In the genomic region with DNA sequence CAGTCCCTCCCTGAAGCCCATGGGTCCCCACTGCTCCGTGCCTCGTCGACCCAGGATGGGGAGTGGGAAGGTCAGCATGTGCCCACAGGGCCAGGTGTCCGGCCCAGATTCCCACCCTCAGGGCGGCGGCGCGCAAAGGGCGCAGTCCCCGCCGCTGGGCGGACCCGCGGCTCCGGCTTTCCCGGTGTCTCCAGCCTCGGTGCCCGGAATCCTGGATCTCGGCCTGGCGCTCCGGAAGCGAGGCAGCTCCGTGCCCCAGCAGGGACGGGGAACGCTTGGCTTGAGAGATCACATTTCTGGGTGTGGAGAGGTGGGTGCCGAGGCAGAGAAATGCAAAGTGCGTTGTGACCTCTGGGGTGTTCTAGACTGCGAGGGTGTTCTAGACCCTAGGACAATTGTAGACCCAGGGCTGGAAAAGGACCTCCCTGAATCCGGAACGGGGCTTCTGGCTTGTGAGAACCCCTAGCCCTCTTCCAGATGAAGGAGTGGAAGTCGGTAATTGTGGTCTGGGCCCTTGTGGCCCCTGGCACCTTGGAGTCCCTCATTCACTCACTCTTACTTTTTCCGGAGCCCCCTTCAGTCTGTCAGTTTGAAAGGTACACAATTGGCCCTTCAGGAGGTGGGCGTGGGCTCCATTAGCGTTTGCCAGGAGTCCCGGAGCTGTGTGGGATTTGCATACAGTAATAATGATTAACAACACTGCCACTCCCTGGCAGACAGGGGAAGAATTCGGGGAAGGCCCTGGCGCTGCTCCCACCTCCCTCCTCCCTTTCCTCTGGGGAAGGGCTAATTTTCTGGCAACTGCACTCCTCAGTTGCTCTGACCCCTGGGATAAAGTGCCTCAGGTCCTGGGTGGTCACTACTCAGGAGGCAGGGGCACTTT, we compare ENCODE assay signal across 8 cellular contexts. TPM values are rescaled to one million over a fixed set of nuclear protein-coding genes. Genes with fewer than 3 reads are reported as not detected.
DNase-seq lines count a peak whose midpoint lies in the region; ATAC-seq and TF ChIP-seq lines count a peak whose summit lies in the region.

No MANE protein-coding gene starts in this region.

- H2AFZ ChIP-seq in ACC112 (ENCODE audit: low read length, unreplicated experiment) (no peak overlapping the region), GM23248 (no peak overlapping the region)

- no peaks in the 10 kb centered on the region for H3K36me3 Mint-ChIP-seq in MCF 10A (ENCODE audit: insufficient read depth, unreplicated experiment)

- peak; percentile 75 for ATAC-seq in sciatic nerve
- ATAC-seq in GM18519 (IDR thresholded peaks at IDR 0.05; ENCODE audit: low FRiP score, unreplicated experiment): no peak

- WGBS in GM23248 (ENCODE audit: low coverage in 1 of 2, low lambda C conversion rate in 2 of 2, missing lambda C conversion rate in 2 of 2), 2 experiments: 1 to 3% methylated on average over 36 to 37 of the region's 37 CpGs

- H3K9me3 Mint-ChIP-seq in MCF 10A (ENCODE audit: unreplicated experiment): no peaks in the 10 kb centered on the region

- CTCF ChIA-PET in MCF 10A (lab: Yijun Ruan, JAX): interaction anchor here (0.6 to 3.2 kb wide), 18 partner anchors 10 to 1372 kb away, joined by 3 to 32 read pairs (median 3); no protein-coding TSS in a partner anchor

- no peaks in the 10 kb centered on the region for H3F3A ChIP-seq in GM23248 (ENCODE audit: insufficient read depth)

- H3K9ac ChIP-seq in GM23248 (no peak overlapping the region), iPS-20b (ENCODE audit: low read depth, low read length) (no peak overlapping the region)

- peak overlapping the region; percentile 76 for H3K4me3 Mint-ChIP-seq in MCF 10A (ENCODE audit: unreplicated experiment)

- peak; percentile 53 for DNase-seq in GM23248
- DNase-seq in NCI-H345 (lab: John Stamatoyannopoulos, UW): peak; percentile 83
- DNase-seq in MCF 10A (ENCODE audit: unreplicated experiment): peak; percentile 59
- DNase-seq in sciatic nerve (ENCODE audit: low spot score): peak; percentile 77
- DNase-seq in activated effector memory CD4-positive, alpha-beta T cell treated with anti-CD3 and anti-CD28 coated beads, Interleukin-2, amount 50 U/mL, for 16 hours: no peak

- H3K36me3 ChIP-seq in ACC112 (ENCODE audit: insufficient read depth, low read length): no peaks in the 10 kb centered on the region
- H3K36me3 ChIP-seq in GM23248 (ENCODE audit: low read depth): no peaks in the 10 kb centered on the region
- no peaks in the 10 kb centered on the region for H3K36me3 ChIP-seq in iPS-20b (ENCODE audit: insufficient read depth, low read depth, low read length)

- POLR2A ChIA-PET in MCF 10A (lab: Yijun Ruan, JAX): interaction anchor here (0.6 kb wide), 1 partner anchor 276 kb away, joined by 3 read pairs; no protein-coding TSS in a partner anchor

- H3K79me2 ChIP-seq in ACC112 (ENCODE audit: control insufficient read depth, insufficient read depth, low read length, unreplicated experiment) (no peaks in the 10 kb centered on the region), GM23248 (ENCODE audit: insufficient read depth) (no peaks in the 10 kb centered on the region)

- H3K27ac ChIP-seq in ACC112 (ENCODE audit: low read depth, low read length) (no peak overlapping the region), GM23248 (no peak overlapping the region), iPS-20b (ENCODE audit: low read length) (no peak overlapping the region)

- in situ Hi-C loops in GM23248 (cut with MboI): no loop called here

- H4K20me1 ChIP-seq in GM23248 (ENCODE audit: insufficient read depth): no peaks in the 10 kb centered on the region

- peaks cover 56% of the 10 kb centered on the region for H3K27me3 Mint-ChIP-seq in MCF 10A (ENCODE audit: insufficient read depth, unreplicated experiment)

- BruUV-seq in MCF 10A (replicated peaks; lab: Mats Ljungman, UMichigan): no TSS peak

- H3K4me1 Mint-ChIP-seq in MCF 10A (ENCODE audit: insufficient read depth, unreplicated experiment): peaks cover 17% of the 10 kb centered on the region

- no peak overlapping the region for H3K27ac Mint-ChIP-seq in MCF 10A (ENCODE audit: low read depth, unreplicated experiment)

- H3K4me1 ChIP-seq in ACC112 (ENCODE audit: control insufficient read depth, insufficient read depth, low read length, unreplicated experiment) (peaks cover 5% of the 10 kb centered on the region), GM23248 (ENCODE audit: insufficient read depth) (no peaks in the 10 kb centered on the region), iPS-20b (ENCODE audit: insufficient read depth, low read length) (peaks cover 9% of the 10 kb centered on the region; the same call in 1 of the 2 replicates)

- H3K4me3 ChIP-seq in ACC112 (ENCODE audit: low read depth, low read length) (0 out of 2 replicates have a peak overlapping the region, but pooled peaks have one; percentile 66), GM23248 (peak overlapping the region; percentile 22), iPS-20b (ENCODE audit: low read length) (peak overlapping the region; percentile 56)

- no peaks in the 10 kb centered on the region for H3K9me2 ChIP-seq in GM23248 (ENCODE audit: insufficient read depth)

- intact Hi-C loops in MCF 10A (cut with micrococcal nuclease) (loop anchor here (1.0 kb wide), 2 partner anchors 222 to 346 kb away; no protein-coding TSS in a partner anchor), sciatic nerve (cut with DNase I) (no loop called here)

- H3K27me3 ChIP-seq in ACC112 (ENCODE audit: insufficient read depth, low read length) (peaks cover 77% of the 10 kb centered on the region), GM23248 (replicated peaks; ENCODE audit: insufficient read depth) (peaks cover 51% of the 10 kb centered on the region), iPS-20b (ENCODE audit: insufficient read depth, low read length) (peaks cover 87% of the 10 kb centered on the region)

- H3K4me2 ChIP-seq in GM23248 (ENCODE audit: unreplicated experiment): peak overlapping the region; percentile 51

- H3K9me3 ChIP-seq in GM23248 (ENCODE audit: low read depth) (no peaks in the 10 kb centered on the region), iPS-20b (ENCODE audit: insufficient read depth, low read depth, low read length) (no peaks in the 10 kb centered on the region)

- TF ChIP-seq CTCF in MCF 10A (IDR thresholded peaks at IDR 0.05; ENCODE audit: unreplicated experiment): peak; percentile 34

RNA-seq across cellular contexts. Expression of gene KCND3, which starts 1.7 kb away (rescaled TPM):
- 0.13 and 0.22 TPM in 2 replicates for total RNA-seq in GM23248 (2014; rRNA removed; shearing (Covaris generic))
- polyA plus RNA-seq in GM23248 (2016; fragmentation: Nextera tagmentation; extraction: Ambion mirVana): 0.04 and 0.08 TPM in 2 replicates
- total RNA-seq in MCF 10A (2022): not detected in 2 replicates
- total RNA-seq in sciatic nerve: 7.5 TPM
